In genomic region chr17:40605301-40605700, GRCh38 we compare ENCODE assay signal across 13 cellular contexts. TPM values are rescaled to one million over a fixed set of nuclear protein-coding genes. Genes with fewer than 3 reads are reported as not detected.
A peak's percentile ranks its signal among the peaks of the same experiment; 100 is the strongest.
DNase-seq lines count a peak whose midpoint lies in the region; ATAC-seq and TF ChIP-seq lines count a peak whose summit lies in the region.
"Had no signal": no experiment of that assay in that cellular context is flagged by ENCODE, and none has a peak within 500 bp of the region (broad histone marks: within the 10 kb centered on the region; RNA-seq: fewer than 3 reads in every experiment).

No MANE protein-coding gene starts in this region.

- H3K27ac ChIP-seq in caudate nucleus (ENCODE audit: low read depth, low read length), result no peak overlapping the region
- H3K27ac ChIP-seq: adrenal gland, dorsolateral prefrontal cortex, gastroesophageal sphincter had no signal

- H3K27me3 Mint-ChIP-seq in natural killer cell treated with Interleukin-12 subunit alpha and Interleukin-12 subunit beta and Interleukin-15 and Interleukin-18, amount 100 ng/mL, for 72 hours, result peaks cover 0 to 10% of the 10 kb centered on the region in 2 donors

- peak overlapping the region in 1 of 2 donors; percentile 61 for H3K27ac Mint-ChIP-seq in natural killer cell treated with Interleukin-12 subunit alpha and Interleukin-12 subunit beta and Interleukin-15 and Interleukin-18, amount 100 ng/mL, for 72 hours

- H3K4me3 Mint-ChIP-seq in natural killer cell treated with Interleukin-12 subunit alpha and Interleukin-12 subunit beta and Interleukin-15 and Interleukin-18, amount 100 ng/mL, for 72 hours, result peak overlapping the region; percentile 48

- no peaks in the 10 kb centered on the region for H3K9me3 Mint-ChIP-seq in natural killer cell treated with Interleukin-12 subunit alpha and Interleukin-12 subunit beta and Interleukin-15 and Interleukin-18, amount 100 ng/mL, for 72 hours

- no peak for ATAC-seq in natural killer cell treated with Interleukin-12 subunit alpha and Interleukin-12 subunit beta and Interleukin-15 and Interleukin-18, amount 100 ng/mL, for 72 hours
- ATAC-seq: gastroesophageal sphincter, left colon had no signal

- CTCF ChIA-PET in GM10248 (lab: Yijun Ruan, JAX), result interaction anchor here (2.1 to 8.0 kb wide), 4 partner anchors 9 to 51 kb away, joined by 7 to 72 read pairs (median 38); partner anchors contain the start of gene CCR7

- POLR2A ChIA-PET in GM10248 (lab: Yijun Ruan, JAX), result interaction anchor here (0.6 kb wide), 1 partner anchor 1402 kb away, joined by 7 read pairs; no protein-coding TSS in a partner anchor

- no peaks in the 10 kb centered on the region for H3K36me3 Mint-ChIP-seq in natural killer cell treated with Interleukin-12 subunit alpha and Interleukin-12 subunit beta and Interleukin-15 and Interleukin-18, amount 100 ng/mL, for 72 hours

- DNase-seq in activated CD4-positive, alpha-beta T cell treated with anti-CD3 and anti-CD28 coated beads for 4 hours, result peak; percentile 76 to 78
- DNase-seq in activated T-helper 9 cell treated with anti-CD3 and anti-CD28 coated beads, Interleukin-2, amount 50 U/mL, for 16 hours (ENCODE audit: low read depth), result peak; percentile 60
- DNase-seq in natural killer cell treated with Interleukin-12 subunit alpha and Interleukin-12 subunit beta and Interleukin-15 and Interleukin-18, amount 100 ng/mL, for 72 hours (ENCODE audit: low spot score), result no peak
- DNase-seq in stimulated activated naive CD4-positive, alpha-beta T cell treated with Interleukin-2 at 50 U/mL for 16 hours (lab: John Stamatoyannopoulos, UW), result peak; percentile 82
- DNase-seq in NCI-H1417 (lab: John Stamatoyannopoulos, UW) (no peak), caudate nucleus (lab: John Stamatoyannopoulos, UW) (no peak), GM10248 (ENCODE audit: extremely low spot score) (no peak)
- DNase-seq: adrenal gland, dorsolateral prefrontal cortex, GOT3, left colon, NCI-H146 had no signal

- peaks cover 59 to 65% of the 10 kb centered on the region in 2 donors for H3K4me1 Mint-ChIP-seq in natural killer cell treated with Interleukin-12 subunit alpha and Interleukin-12 subunit beta and Interleukin-15 and Interleukin-18, amount 100 ng/mL, for 72 hours (ENCODE audit: low read depth in 2 of 2)

- no peak for TF ChIP-seq CTCF in GM10248 (IDR thresholded peaks at IDR 0.05; ENCODE audit: control extremely low read depth, extremely low read depth, low read depth, missing control alignments)

RNA-seq across cellular contexts. Expression of gene CCR7, which starts 40.0 kb away (rescaled TPM):
- total RNA-seq in natural killer cell treated with Interleukin-12 subunit alpha and Interleukin-12 subunit beta and Interleukin-15 and Interleukin-18, amount 100 ng/mL, for 72 hours, result 10 to 100 TPM; 65.7 to 71.1 TPM

RNA-seq across cellular contexts. Expression of gene SMARCE1, which starts 42.3 kb away (rescaled TPM):
- 10 to 100 TPM; 76.2 to 94.6 TPM for total RNA-seq in natural killer cell treated with Interleukin-12 subunit alpha and Interleukin-12 subunit beta and Interleukin-15 and Interleukin-18, amount 100 ng/mL, for 72 hours

RNA-seq across cellular contexts. Expression of gene KRT222, which starts 59.7 kb away (rescaled TPM):
- not detected for total RNA-seq in natural killer cell treated with Interleukin-12 subunit alpha and Interleukin-12 subunit beta and Interleukin-15 and Interleukin-18, amount 100 ng/mL, for 72 hours

Comparison
In these comparisons a context has a peak if more than half of its experiments do, and no peak if none do; other contexts are left out.
1. DNase-seq: peak in activated CD4-positive, alpha-beta T cell treated with anti-CD3 and anti-CD28 coated beads for 4 hours (2 of 2), activated T-helper 9 cell treated with anti-CD3 and anti-CD28 coated beads, Interleukin-2, amount 50 U/mL, for 16 hours (single experiment) and stimulated activated naive CD4-positive, alpha-beta T cell treated with Interleukin-2 at 50 U/mL for 16 hours (single experiment); none in natural killer cell treated with Interleukin-12 subunit alpha and Interleukin-12 subunit beta and Interleukin-15 and Interleukin-18, amount 100 ng/mL, for 72 hours (single experiment), NCI-H1417 (0 of 3), caudate nucleus (0 of 61) and GM10248 (single experiment).